Comparison of ENCODE assay signal across 7 cellular contexts in the genomic region with DNA sequence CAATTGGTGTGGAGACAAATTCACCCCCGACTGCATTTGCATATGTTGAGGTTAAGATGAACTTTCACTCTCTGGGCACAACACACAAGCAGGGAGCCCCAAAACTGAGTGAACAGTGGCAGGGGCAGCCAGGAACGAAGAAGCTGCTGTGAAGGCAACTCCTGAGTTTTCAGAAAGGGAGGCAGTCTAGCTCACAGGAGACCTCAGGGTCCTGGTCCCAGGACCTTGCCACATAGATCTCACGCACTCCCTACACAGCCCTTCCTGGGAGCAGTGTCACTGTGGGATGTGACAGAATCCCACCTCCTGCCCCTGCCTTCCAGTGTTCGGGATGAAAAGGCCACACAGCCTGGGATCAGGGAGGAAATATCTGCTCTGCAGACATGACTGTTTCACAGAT.
"Had no signal": no experiment of that assay in that cellular context is flagged by ENCODE, and none has a peak within 500 bp of the region (broad histone marks: within the 10 kb centered on the region; RNA-seq: fewer than 3 reads in every experiment).

No MANE protein-coding gene starts in this region.

- H3K4me2 ChIP-seq: KMS-11 had no signal

- ATAC-seq: HepG2 had no signal

- H3K27ac ChIP-seq: HL-60, KMS-11 had no signal

- DNase-seq: GOT3, H9, HCEC 1CT, KBM-7 had no signal
